ENCODE assay signal across 1 cellular context in the genomic region with DNA sequence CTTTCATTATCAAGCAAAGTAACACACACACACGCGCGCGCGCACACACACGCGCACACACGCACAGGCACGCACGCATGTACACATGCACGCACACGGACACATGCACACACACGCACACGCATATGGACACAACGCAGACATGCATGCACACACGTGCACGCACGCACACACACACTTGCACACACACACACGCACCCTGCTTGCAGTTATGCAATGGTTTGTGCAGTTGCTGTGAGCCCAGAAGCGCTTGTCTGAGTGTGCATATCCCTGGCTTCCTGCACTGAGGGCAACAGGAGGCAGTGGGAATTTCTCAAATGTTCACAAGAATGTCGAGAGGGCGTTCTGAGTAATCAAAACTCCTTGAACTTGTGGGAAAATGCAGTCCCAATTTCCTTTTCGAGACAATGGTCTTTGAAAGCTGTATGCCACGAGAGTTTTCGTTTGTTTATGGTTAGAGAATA.
TF ChIP-seq lines count a peak whose summit lies in the region.

No MANE protein-coding gene starts in this region.

TF ChIP-seq in HepG2, 621 proteins besides CTCF, POLR2A, EP300 and RAD21 (continued from another document and continues in another):
- TF ChIP-seq, protein P1, sequence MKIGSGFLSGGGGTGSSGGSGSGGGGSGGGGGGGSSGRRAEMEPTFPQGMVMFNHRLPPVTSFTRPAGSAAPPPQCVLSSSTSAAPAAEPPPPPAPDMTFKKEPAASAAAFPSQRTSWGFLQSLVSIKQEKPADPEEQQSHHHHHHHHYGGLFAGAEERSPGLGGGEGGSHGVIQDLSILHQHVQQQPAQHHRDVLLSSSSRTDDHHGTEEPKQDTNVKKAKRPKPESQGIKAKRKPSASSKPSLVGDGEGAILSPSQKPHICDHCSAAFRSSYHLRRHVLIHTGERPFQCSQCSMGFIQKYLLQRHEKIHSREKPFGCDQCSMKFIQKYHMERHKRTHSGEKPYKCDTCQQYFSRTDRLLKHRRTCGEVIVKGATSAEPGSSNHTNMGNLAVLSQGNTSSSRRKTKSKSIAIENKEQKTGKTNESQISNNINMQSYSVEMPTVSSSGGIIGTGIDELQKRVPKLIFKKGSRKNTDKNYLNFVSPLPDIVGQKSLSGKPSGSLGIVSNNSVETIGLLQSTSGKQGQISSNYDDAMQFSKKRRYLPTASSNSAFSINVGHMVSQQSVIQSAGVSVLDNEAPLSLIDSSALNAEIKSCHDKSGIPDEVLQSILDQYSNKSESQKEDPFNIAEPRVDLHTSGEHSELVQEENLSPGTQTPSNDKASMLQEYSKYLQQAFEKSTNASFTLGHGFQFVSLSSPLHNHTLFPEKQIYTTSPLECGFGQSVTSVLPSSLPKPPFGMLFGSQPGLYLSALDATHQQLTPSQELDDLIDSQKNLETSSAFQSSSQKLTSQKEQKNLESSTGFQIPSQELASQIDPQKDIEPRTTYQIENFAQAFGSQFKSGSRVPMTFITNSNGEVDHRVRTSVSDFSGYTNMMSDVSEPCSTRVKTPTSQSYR (CRISPR knock-in tag; IDR thresholded peaks at IDR 0.05; ENCODE audit: borderline replicate concordance), result 0 out of 2 replicates have a peak, but pooled peaks have one; percentile 28
- TF ChIP-seq, protein P2, sequence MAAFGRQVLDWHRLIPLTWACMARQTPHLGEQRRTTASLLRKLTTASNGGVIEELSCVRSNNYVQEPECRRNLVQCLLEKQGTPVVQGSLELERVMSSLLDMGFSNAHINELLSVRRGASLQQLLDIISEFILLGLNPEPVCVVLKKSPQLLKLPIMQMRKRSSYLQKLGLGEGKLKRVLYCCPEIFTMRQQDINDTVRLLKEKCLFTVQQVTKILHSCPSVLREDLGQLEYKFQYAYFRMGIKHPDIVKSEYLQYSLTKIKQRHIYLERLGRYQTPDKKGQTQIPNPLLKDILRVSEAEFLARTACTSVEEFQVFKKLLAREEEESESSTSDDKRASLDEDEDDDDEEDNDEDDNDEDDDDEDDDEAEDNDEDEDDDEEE (CRISPR knock-in tag; IDR thresholded peaks at IDR 0.05), result no peak
- peak; percentile 80 for TF ChIP-seq CEBPG (CRISPR knock-in tag; IDR thresholded peaks at IDR 0.05)
- TF ChIP-seq, protein P3, sequence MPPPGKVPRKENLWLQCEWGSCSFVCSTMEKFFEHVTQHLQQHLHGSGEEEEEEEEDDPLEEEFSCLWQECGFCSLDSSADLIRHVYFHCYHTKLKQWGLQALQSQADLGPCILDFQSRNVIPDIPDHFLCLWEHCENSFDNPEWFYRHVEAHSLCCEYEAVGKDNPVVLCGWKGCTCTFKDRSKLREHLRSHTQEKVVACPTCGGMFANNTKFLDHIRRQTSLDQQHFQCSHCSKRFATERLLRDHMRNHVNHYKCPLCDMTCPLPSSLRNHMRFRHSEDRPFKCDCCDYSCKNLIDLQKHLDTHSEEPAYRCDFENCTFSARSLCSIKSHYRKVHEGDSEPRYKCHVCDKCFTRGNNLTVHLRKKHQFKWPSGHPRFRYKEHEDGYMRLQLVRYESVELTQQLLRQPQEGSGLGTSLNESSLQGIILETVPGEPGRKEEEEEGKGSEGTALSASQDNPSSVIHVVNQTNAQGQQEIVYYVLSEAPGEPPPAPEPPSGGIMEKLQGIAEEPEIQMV (CRISPR knock-in tag; IDR thresholded peaks at IDR 0.05; ENCODE audit: low read depth), result 0 out of 2 replicates have a peak, but pooled peaks have one; percentile 46
- TF ChIP-seq ZNF816 (CRISPR knock-in tag; IDR thresholded peaks at IDR 0.05; ENCODE audit: borderline replicate concordance), result no peak
- TF ChIP-seq TAF1 (CRISPR knock-in tag; IDR thresholded peaks at IDR 0.05), result no peak
- peak; percentile 75; the same call in 1 of the 2 replicates for TF ChIP-seq CEBPB (IDR thresholded peaks at IDR 0.05; ENCODE audit: borderline replicate concordance, low read depth, low read length)
- TF ChIP-seq, protein P4, sequence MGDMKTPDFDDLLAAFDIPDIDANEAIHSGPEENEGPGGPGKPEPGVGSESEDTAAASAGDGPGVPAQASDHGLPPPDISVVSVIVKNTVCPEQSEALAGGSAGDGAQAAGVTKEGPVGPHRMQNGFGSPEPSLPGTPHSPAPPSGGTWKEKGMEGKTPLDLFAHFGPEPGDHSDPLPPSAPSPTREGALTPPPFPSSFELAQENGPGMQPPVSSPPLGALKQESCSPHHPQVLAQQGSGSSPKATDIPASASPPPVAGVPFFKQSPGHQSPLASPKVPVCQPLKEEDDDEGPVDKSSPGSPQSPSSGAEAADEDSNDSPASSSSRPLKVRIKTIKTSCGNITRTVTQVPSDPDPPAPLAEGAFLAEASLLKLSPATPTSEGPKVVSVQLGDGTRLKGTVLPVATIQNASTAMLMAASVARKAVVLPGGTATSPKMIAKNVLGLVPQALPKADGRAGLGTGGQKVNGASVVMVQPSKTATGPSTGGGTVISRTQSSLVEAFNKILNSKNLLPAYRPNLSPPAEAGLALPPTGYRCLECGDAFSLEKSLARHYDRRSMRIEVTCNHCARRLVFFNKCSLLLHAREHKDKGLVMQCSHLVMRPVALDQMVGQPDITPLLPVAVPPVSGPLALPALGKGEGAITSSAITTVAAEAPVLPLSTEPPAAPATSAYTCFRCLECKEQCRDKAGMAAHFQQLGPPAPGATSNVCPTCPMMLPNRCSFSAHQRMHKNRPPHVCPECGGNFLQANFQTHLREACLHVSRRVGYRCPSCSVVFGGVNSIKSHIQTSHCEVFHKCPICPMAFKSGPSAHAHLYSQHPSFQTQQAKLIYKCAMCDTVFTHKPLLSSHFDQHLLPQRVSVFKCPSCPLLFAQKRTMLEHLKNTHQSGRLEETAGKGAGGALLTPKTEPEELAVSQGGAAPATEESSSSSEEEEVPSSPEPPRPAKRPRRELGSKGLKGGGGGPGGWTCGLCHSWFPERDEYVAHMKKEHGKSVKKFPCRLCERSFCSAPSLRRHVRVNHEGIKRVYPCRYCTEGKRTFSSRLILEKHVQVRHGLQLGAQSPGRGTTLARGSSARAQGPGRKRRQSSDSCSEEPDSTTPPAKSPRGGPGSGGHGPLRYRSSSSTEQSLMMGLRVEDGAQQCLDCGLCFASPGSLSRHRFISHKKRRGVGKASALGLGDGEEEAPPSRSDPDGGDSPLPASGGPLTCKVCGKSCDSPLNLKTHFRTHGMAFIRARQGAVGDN (CRISPR knock-in tag; IDR thresholded peaks at IDR 0.05), result peak; percentile 56
- 0 out of 2 replicates have a peak, but pooled peaks have one; percentile 75 for TF ChIP-seq MTA1 (CRISPR knock-in tag; IDR thresholded peaks at IDR 0.05; ENCODE audit: borderline replicate concordance)
- 0 out of 2 replicates have a peak, but pooled peaks have one; percentile 34 for TF ChIP-seq ZIK1 (CRISPR knock-in tag; IDR thresholded peaks at IDR 0.05; ENCODE audit: borderline replicate concordance, low read depth)
- TF ChIP-seq, protein P5, sequence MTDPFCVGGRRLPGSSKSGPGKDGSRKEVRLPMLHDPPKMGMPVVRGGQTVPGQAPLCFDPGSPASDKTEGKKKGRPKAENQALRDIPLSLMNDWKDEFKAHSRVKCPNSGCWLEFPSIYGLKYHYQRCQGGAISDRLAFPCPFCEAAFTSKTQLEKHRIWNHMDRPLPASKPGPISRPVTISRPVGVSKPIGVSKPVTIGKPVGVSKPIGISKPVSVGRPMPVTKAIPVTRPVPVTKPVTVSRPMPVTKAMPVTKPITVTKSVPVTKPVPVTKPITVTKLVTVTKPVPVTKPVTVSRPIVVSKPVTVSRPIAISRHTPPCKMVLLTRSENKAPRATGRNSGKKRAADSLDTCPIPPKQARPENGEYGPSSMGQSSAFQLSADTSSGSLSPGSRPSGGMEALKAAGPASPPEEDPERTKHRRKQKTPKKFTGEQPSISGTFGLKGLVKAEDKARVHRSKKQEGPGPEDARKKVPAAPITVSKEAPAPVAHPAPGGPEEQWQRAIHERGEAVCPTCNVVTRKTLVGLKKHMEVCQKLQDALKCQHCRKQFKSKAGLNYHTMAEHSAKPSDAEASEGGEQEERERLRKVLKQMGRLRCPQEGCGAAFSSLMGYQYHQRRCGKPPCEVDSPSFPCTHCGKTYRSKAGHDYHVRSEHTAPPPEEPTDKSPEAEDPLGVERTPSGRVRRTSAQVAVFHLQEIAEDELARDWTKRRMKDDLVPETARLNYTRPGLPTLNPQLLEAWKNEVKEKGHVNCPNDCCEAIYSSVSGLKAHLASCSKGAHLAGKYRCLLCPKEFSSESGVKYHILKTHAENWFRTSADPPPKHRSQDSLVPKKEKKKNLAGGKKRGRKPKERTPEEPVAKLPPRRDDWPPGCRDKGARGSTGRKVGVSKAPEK (CRISPR knock-in tag; IDR thresholded peaks at IDR 0.05; ENCODE audit: borderline replicate concordance), result 0 out of 2 replicates have a peak, but pooled peaks have one; percentile 78
- TF ChIP-seq, protein P6, sequence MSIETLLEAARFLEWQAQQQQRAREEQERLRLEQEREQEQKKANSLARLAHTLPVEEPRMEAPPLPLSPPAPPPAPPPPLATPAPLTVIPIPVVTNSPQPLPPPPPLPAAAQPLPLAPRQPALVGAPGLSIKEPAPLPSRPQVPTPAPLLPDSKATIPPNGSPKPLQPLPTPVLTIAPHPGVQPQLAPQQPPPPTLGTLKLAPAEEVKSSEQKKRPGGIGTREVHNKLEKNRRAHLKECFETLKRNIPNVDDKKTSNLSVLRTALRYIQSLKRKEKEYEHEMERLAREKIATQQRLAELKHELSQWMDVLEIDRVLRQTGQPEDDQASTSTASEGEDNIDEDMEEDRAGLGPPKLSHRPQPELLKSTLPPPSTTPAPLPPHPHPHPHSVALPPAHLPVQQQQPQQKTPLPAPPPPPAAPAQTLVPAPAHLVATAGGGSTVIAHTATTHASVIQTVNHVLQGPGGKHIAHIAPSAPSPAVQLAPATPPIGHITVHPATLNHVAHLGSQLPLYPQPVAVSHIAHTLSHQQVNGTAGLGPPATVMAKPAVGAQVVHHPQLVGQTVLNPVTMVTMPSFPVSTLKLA (IDR thresholded peaks at IDR 0.05), result peak; percentile 80
- TF ChIP-seq, protein P7, sequence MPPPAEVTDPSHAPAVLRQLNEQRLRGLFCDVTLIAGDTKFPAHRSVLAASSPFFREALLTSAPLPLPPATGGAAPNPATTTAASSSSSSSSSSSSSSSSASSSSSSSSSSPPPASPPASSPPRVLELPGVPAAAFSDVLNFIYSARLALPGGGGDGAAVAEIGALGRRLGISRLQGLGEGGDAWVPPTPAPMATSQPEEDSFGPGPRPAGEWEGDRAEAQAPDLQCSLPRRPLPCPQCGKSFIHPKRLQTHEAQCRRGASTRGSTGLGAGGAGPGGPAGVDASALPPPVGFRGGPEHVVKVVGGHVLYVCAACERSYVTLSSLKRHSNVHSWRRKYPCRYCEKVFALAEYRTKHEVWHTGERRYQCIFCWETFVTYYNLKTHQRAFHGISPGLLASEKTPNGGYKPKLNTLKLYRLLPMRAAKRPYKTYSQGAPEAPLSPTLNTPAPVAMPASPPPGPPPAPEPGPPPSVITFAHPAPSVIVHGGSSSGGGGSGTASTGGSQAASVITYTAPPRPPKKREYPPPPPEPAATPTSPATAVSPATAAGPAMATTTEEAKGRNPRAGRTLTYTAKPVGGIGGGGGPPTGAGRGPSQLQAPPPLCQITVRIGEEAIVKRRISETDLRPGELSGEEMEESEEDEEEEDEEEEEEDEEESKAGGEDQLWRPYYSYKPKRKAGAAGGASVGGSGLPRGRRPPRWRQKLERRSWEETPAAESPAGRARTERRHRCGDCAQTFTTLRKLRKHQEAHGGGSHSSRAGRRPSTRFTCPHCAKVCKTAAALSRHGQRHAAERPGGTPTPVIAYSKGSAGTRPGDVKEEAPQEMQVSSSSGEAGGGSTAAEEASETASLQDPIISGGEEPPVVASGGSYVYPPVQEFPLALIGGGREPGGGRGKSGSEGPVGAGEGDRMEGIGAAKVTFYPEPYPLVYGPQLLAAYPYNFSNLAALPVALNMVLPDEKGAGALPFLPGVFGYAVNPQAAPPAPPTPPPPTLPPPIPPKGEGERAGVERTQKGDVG (CRISPR knock-in tag; IDR thresholded peaks at IDR 0.05; ENCODE audit: borderline replicate concordance), result peak; percentile 89; the same call in 1 of the 2 replicates
- 0 out of 2 replicates have a peak, but pooled peaks have one; percentile 33 for TF ChIP-seq REL (CRISPR knock-in tag; conservative IDR thresholded peaks at IDR 0.05)
- TF ChIP-seq, protein P8, sequence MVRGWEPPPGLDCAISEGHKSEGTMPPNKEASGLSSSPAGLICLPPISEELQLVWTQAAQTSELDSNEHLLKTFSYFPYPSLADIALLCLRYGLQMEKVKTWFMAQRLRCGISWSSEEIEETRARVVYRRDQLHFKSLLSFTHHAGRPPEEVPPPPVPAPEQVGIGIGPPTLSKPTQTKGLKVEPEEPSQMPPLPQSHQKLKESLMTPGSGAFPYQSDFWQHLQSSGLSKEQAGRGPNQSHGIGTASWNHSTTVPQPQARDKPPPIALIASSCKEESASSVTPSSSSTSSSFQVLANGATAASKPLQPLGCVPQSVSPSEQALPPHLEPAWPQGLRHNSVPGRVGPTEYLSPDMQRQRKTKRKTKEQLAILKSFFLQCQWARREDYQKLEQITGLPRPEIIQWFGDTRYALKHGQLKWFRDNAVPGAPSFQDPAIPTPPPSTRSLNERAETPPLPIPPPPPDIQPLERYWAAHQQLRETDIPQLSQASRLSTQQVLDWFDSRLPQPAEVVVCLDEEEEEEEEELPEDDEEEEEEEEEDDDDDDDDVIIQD (CRISPR knock-in tag; IDR thresholded peaks at IDR 0.05; ENCODE audit: low read depth), result no peak
- TF ChIP-seq, protein P9, sequence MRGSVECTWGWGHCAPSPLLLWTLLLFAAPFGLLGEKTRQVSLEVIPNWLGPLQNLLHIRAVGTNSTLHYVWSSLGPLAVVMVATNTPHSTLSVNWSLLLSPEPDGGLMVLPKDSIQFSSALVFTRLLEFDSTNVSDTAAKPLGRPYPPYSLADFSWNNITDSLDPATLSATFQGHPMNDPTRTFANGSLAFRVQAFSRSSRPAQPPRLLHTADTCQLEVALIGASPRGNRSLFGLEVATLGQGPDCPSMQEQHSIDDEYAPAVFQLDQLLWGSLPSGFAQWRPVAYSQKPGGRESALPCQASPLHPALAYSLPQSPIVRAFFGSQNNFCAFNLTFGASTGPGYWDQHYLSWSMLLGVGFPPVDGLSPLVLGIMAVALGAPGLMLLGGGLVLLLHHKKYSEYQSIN (CRISPR knock-in tag; IDR thresholded peaks at IDR 0.05; ENCODE audit: borderline replicate concordance), result no peak
- peak; percentile 79 for TF ChIP-seq DPF2 (CRISPR knock-in tag; IDR thresholded peaks at IDR 0.05; ENCODE audit: borderline replicate concordance, low read depth)
- TF ChIP-seq, protein P10, sequence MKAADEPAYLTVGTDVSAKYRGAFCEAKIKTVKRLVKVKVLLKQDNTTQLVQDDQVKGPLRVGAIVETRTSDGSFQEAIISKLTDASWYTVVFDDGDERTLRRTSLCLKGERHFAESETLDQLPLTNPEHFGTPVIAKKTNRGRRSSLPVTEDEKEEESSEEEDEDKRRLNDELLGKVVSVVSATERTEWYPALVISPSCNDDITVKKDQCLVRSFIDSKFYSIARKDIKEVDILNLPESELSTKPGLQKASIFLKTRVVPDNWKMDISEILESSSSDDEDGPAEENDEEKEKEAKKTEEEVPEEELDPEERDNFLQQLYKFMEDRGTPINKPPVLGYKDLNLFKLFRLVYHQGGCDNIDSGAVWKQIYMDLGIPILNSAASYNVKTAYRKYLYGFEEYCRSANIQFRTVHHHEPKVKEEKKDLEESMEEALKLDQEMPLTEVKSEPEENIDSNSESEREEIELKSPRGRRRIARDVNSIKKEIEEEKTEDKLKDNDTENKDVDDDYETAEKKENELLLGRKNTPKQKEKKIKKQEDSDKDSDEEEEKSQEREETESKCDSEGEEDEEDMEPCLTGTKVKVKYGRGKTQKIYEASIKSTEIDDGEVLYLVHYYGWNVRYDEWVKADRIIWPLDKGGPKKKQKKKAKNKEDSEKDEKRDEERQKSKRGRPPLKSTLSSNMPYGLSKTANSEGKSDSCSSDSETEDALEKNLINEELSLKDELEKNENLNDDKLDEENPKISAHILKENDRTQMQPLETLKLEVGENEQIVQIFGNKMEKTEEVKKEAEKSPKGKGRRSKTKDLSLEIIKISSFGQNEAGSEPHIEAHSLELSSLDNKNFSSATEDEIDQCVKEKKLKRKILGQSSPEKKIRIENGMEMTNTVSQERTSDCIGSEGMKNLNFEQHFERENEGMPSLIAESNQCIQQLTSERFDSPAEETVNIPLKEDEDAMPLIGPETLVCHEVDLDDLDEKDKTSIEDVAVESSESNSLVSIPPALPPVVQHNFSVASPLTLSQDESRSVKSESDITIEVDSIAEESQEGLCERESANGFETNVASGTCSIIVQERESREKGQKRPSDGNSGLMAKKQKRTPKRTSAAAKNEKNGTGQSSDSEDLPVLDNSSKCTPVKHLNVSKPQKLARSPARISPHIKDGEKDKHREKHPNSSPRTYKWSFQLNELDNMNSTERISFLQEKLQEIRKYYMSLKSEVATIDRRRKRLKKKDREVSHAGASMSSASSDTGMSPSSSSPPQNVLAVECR (CRISPR knock-in tag; IDR thresholded peaks at IDR 0.05; ENCODE audit: borderline replicate concordance), result 0 out of 2 replicates have a peak, but pooled peaks have one; percentile 16
